25 cellular contexts compared by ENCODE assay signal in the genomic region with DNA sequence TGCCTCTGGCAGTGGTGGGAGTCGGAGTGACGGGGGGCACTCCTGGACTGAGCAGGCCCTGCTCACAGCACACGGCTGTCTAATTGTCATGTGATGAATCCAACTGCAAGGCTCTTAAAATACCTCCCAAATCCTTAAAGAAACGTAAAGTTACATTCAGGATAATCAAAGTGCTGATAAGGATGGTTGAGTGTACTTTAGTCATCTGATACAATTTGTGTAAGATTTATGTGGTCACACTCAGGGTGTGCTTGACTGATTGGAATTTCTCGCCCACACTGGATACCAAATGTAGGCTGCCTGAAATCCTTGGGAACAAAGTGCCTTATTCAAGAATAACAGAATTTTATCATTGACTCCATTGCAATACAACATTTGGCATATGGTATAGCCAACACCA.
DNase-seq lines count a peak whose midpoint lies in the region; FAIRE-seq and TF ChIP-seq lines count a peak whose summit lies in the region.
"Had no signal": no experiment of that assay in that cellular context is flagged by ENCODE, and none has a peak within 500 bp of the region (broad histone marks: within the 10 kb centered on the region; RNA-seq: fewer than 3 reads in every experiment).

No MANE protein-coding gene starts in this region.

- no peak overlapping the region for H3K9ac ChIP-seq in astrocyte (ENCODE audit: low read length)
- H3K9ac ChIP-seq: BLaER1 treated with 17β-estradiol and CSF1 and Interleukin-3, amounts not matched to agents 10 nM and 100 nM had no signal

- peaks cover 5% of the 10 kb centered on the region for H3K9me3 ChIP-seq in astrocyte (ENCODE audit: insufficient read depth, low read depth, low read length)
- H3K9me3 ChIP-seq: A549, BE2C, HAP-1 had no signal

- no peak overlapping the region for H3K4me3 ChIP-seq in astrocyte (ENCODE audit: insufficient read depth, low read depth, low read length)
- H3K4me3 ChIP-seq: A549; BLaER1 treated with 17β-estradiol and CSF1 and Interleukin-3, amounts not matched to agents 10 nM and 100 nM; GM12878; GM23338; HAP-1 had no signal

- H3K27me3 ChIP-seq in astrocyte (ENCODE audit: insufficient read depth, low read length) = no peaks in the 10 kb centered on the region
- H3K27me3 ChIP-seq: BE2C; BLaER1 treated with 17β-estradiol and CSF1 and Interleukin-3, amounts not matched to agents 10 nM and 100 nM had no signal

- CTCF ChIA-PET in activated CD4-positive, alpha-beta memory T cell treated with anti-CD3 and anti-CD28 coated beads for 36 hours (lab: Charles Lee) = no interaction called here

- no peak for DNase-seq in HTR-8/SVneo (ENCODE audit: insufficient read length, low spot score)
- DNase-seq in astrocyte (ENCODE audit: low read depth) = peak; percentile 56
- DNase-seq in left kidney (ENCODE audit: low read depth, low spot score) = peak; percentile 6
- DNase-seq in activated CD4-positive, alpha-beta memory T cell treated with anti-CD3 and anti-CD28 coated beads for 36 hours = no peak
- DNase-seq in KBM-7 = no peak
- DNase-seq in occipital lobe (lab: John Stamatoyannopoulos, UW) = no peak
- DNase-seq: 8988T; ACHN; AML-193; BE2C; CD4-positive, alpha-beta T cell; CD8-positive, alpha-beta memory T cell; DMS 273 treated with DMSO at 0.1 percent for 48 hours; DMS79; EL; GDM1; HFFc6 had no signal

- no peak overlapping the region for H3K27ac ChIP-seq in astrocyte (ENCODE audit: low read depth, low read length)
- H3K27ac ChIP-seq: A549; BLaER1 treated with 17β-estradiol and CSF1 and Interleukin-3, amounts not matched to agents 10 nM and 100 nM had no signal

- H2AFZ ChIP-seq in astrocyte (ENCODE audit: low read depth, low read length) = no peak overlapping the region
- H2AFZ ChIP-seq: GM23338 had no signal

- peaks cover 3% of the 10 kb centered on the region for H3K36me3 Mint-ChIP-seq in astrocyte (ENCODE audit: low read depth, unreplicated experiment)
- H3K36me3 Mint-ChIP-seq in activated CD4-positive, alpha-beta memory T cell treated with anti-CD3 and anti-CD28 coated beads for 36 hours = no peaks in the 10 kb centered on the region
- H3K36me3 Mint-ChIP-seq: CD14-positive monocyte; CD8-positive, alpha-beta memory T cell had no signal

- H3K27ac Mint-ChIP-seq in astrocyte (ENCODE audit: unreplicated experiment) = no peak overlapping the region
- H3K27ac Mint-ChIP-seq in activated CD4-positive, alpha-beta memory T cell treated with anti-CD3 and anti-CD28 coated beads for 36 hours = no peak overlapping the region
- H3K27ac Mint-ChIP-seq: CD14-positive monocyte; CD4-positive, alpha-beta T cell; CD8-positive, alpha-beta memory T cell; GM23338; HFFc6 had no signal

- H3K4me3 Mint-ChIP-seq in astrocyte (ENCODE audit: unreplicated experiment) = no peak overlapping the region
- H3K4me3 Mint-ChIP-seq in activated CD4-positive, alpha-beta memory T cell treated with anti-CD3 and anti-CD28 coated beads for 36 hours = no peak overlapping the region
- H3K4me3 Mint-ChIP-seq: CD14-positive monocyte; CD4-positive, alpha-beta T cell; CD8-positive, alpha-beta memory T cell; GM23338; HFFc6 had no signal

- H4K20me1 ChIP-seq in astrocyte (ENCODE audit: insufficient read depth, low read length) = peaks cover 18% of the 10 kb centered on the region
- H4K20me1 ChIP-seq: BLaER1 treated with 17β-estradiol and CSF1 and Interleukin-3, amounts not matched to agents 10 nM and 100 nM had no signal

- peaks cover 26% of the 10 kb centered on the region for H3K27me3 Mint-ChIP-seq in astrocyte (ENCODE audit: low read depth, unreplicated experiment)
- H3K27me3 Mint-ChIP-seq in activated CD4-positive, alpha-beta memory T cell treated with anti-CD3 and anti-CD28 coated beads for 36 hours = no peaks in the 10 kb centered on the region
- H3K27me3 Mint-ChIP-seq: CD4-positive, alpha-beta T cell had no signal

- in situ Hi-C loops in KBM-7 (cut with MboI; ENCODE audit: low pct_unique_long_range_greater_than_20kb, low sequenced_read_pairs) = no loop called here

- H3K79me2 ChIP-seq in astrocyte (ENCODE audit: insufficient read depth, low read length) = peaks cover 6% of the 10 kb centered on the region

- intact Hi-C loops in activated CD4-positive, alpha-beta memory T cell treated with anti-CD3 and anti-CD28 coated beads for 36 hours (cut with micrococcal nuclease) = no loop called here

- no peak for TF ChIP-seq CTCF in astrocyte (IDR thresholded peaks at IDR 0.05; ENCODE audit: insufficient read depth, low read depth, low read length)

- H3K36me3 ChIP-seq in astrocyte (ENCODE audit: insufficient read depth, low read length) = no peaks in the 10 kb centered on the region
- H3K36me3 ChIP-seq: BE2C; BLaER1 treated with 17β-estradiol and CSF1 and Interleukin-3, amounts not matched to agents 10 nM and 100 nM; HAP-1 had no signal

- H3K4me1 ChIP-seq in astrocyte (ENCODE audit: insufficient read depth, low read length) = peaks cover 5% of the 10 kb centered on the region
- H3K4me1 ChIP-seq: A549, BE2C, HAP-1 had no signal

- no peak overlapping the region for H3K4me2 ChIP-seq in astrocyte (ENCODE audit: low read length)
- H3K4me2 ChIP-seq: A549; BLaER1 treated with 17β-estradiol and CSF1 and Interleukin-3, amounts not matched to agents 10 nM and 100 nM; GM23338 had no signal

- POLR2A ChIA-PET in activated CD4-positive, alpha-beta memory T cell treated with anti-CD3 and anti-CD28 coated beads for 36 hours (lab: Charles Lee) = no interaction called here

- H3K9me3 Mint-ChIP-seq in astrocyte (ENCODE audit: unreplicated experiment) = no peaks in the 10 kb centered on the region
- no peaks in the 10 kb centered on the region for H3K9me3 Mint-ChIP-seq in activated CD4-positive, alpha-beta memory T cell treated with anti-CD3 and anti-CD28 coated beads for 36 hours
- H3K9me3 Mint-ChIP-seq: CD4-positive, alpha-beta T cell; GM23338 had no signal

- H3K4me1 Mint-ChIP-seq in astrocyte (ENCODE audit: low read depth, unreplicated experiment) = peaks cover 11% of the 10 kb centered on the region
- H3K4me1 Mint-ChIP-seq in activated CD4-positive, alpha-beta memory T cell treated with anti-CD3 and anti-CD28 coated beads for 36 hours (ENCODE audit: low read depth) = no peaks in the 10 kb centered on the region
- H3K4me1 Mint-ChIP-seq: CD14-positive monocyte; CD8-positive, alpha-beta memory T cell had no signal

- FAIRE-seq in HTR-8/SVneo (lab: Jason Lieb, UNC) = peak; percentile 23
- FAIRE-seq in astrocyte (lab: Jason Lieb, UNC) = no peak
- FAIRE-seq: A549, D721Med, GM12878, GM19239 had no signal

Comparison
In these comparisons a context has a peak if more than half of its experiments do, and no peak if none do; other contexts are left out.
1. DNase-seq: peak in astrocyte (single experiment) and left kidney (single experiment); none in HTR-8/SVneo (single experiment), activated CD4-positive, alpha-beta memory T cell treated with anti-CD3 and anti-CD28 coated beads for 36 hours (single experiment), KBM-7 (single experiment) and occipital lobe (single experiment).